ENCODE assay signal across 2 cellular contexts in the genomic region with DNA sequence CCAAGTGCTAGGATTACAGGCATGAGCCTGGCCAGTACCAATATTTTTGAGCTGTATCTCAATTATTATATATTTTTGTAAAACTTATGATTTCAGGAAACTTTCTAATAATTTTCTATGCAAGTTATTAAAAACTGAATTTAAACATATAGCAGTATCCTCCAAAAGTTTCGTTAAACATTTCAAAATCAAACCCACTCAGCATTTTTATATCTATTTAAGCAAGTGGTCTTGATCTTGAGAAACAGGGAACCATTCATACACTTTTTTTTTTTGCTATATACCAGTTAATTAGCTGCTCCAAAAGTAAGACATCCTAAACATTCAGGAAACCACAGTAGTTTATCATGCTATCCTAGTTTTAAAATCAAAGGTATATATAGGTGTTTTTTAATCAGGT.
TF ChIP-seq lines count a peak whose summit lies in the region.

No MANE protein-coding gene starts in this region.

TF ChIP-seq in A549, 52 proteins besides CTCF, POLR2A, EP300 and RAD21:
- TF ChIP-seq CHD2 (IDR thresholded peaks at IDR 0.05; ENCODE audit: low read length, partially characterized antibody): no peak
- TF ChIP-seq NR3C1 (IDR thresholded peaks at IDR 0.05): no peak
- no peak for TF ChIP-seq ZNF302 (CRISPR knock-in tag; IDR thresholded peaks at IDR 0.05)
- TF ChIP-seq MAFK (IDR thresholded peaks at IDR 0.05; ENCODE audit: partially characterized antibody): peak; percentile 48
- TF ChIP-seq RCOR1 (IDR thresholded peaks at IDR 0.05; ENCODE audit: low read depth, low read length): no peak
- TF ChIP-seq, protein P1, sequence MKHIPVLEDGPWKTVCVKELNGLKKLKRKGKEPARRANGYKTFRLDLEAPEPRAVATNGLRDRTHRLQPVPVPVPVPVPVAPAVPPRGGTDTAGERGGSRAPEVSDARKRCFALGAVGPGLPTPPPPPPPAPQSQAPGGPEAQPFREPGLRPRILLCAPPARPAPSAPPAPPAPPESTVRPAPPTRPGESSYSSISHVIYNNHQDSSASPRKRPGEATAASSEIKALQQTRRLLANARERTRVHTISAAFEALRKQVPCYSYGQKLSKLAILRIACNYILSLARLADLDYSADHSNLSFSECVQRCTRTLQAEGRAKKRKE (CRISPR knock-in tag; IDR thresholded peaks at IDR 0.05; ENCODE audit: low read depth): no peak
- no peak for TF ChIP-seq HEYL (CRISPR knock-in tag; IDR thresholded peaks at IDR 0.05)
TF ChIP-seq in A549: peak in this region for 1.

TF ChIP-seq in IMR-90, 13 proteins besides CTCF, POLR2A, EP300 and RAD21:
- TF ChIP-seq MXI1 (IDR thresholded peaks at IDR 0.05; ENCODE audit: borderline replicate concordance, low read depth, low read length) (no peak), CEBPB (IDR thresholded peaks at IDR 0.05; ENCODE audit: low read depth, low read length) (no peak), MAFK (IDR thresholded peaks at IDR 0.05; ENCODE audit: low read depth, low read length) (peak; percentile 59)
TF ChIP-seq in IMR-90: peak in this region for 1.
